1 cellular context compared by ENCODE assay signal in genomic region chr10:4107328-4107851, GRCh38.
TF ChIP-seq lines count a peak whose summit lies in the region.

No MANE protein-coding gene starts in this region.

TF ChIP-seq in K562, 482 proteins besides CTCF, POLR2A, EP300 and RAD21 (continued from another document):
- TF ChIP-seq ATF3 (IDR thresholded peaks at IDR 0.05) (peak; percentile 48; the same call in 1 of the 2 replicates), ATF3 (CRISPR knock-in tag; conservative IDR thresholded peaks at IDR 0.05) (no peak), TBP (optimal IDR thresholded peaks at IDR 0.05; ENCODE audit: low read depth, low read length) (no peak), POLR2AphosphoS5 (IDR thresholded peaks at IDR 0.05; ENCODE audit: control insufficient read depth, insufficient read depth, low read depth, low read length) (no peak), ZHX1 (conservative IDR thresholded peaks at IDR 0.05; ENCODE audit: low read length) (no peak), ZNF232 (CRISPR knock-in tag; IDR thresholded peaks at IDR 0.05) (no peak), ZNF780A (CRISPR knock-in tag; IDR thresholded peaks at IDR 0.05) (no peak), U2AF1 (optimal IDR thresholded peaks at IDR 0.05; ENCODE audit: low read depth, low read length) (no peak), CBX1 (IDR thresholded peaks at IDR 0.05; ENCODE audit: low read depth) (no peak), MAFG (tag; conservative IDR thresholded peaks at IDR 0.05) (peak; percentile 81), ZNF316 (IDR thresholded peaks at IDR 0.05) (peak; percentile 80), MAFF (IDR thresholded peaks at IDR 0.05; ENCODE audit: low read length) (0 out of 2 replicates have a peak, but pooled peaks have one; percentile 17), ZNF512 (tag; IDR thresholded peaks at IDR 0.05) (no peak), FOSL1 (tag; conservative IDR thresholded peaks at IDR 0.05) (0 out of 2 replicates have a peak, but pooled peaks have one; percentile 15), E2F1 (CRISPR knock-in tag; IDR thresholded peaks at IDR 0.05) (no peak), SPI1 (IDR thresholded peaks at IDR 0.05; ENCODE audit: borderline replicate concordance, low read depth, low read length) (peak; percentile 72; the same call in 1 of the 2 replicates), TEAD4 (IDR thresholded peaks at IDR 0.05; ENCODE audit: low read length) (peak; percentile 62), TEAD4 (CRISPR knock-in tag; IDR thresholded peaks at IDR 0.05; ENCODE audit: borderline replicate concordance) (no peak), ZNF280B (CRISPR knock-in tag; IDR thresholded peaks at IDR 0.05) (no peak), C11orf30 (IDR thresholded peaks at IDR 0.05; ENCODE audit: low read depth) (peak; percentile 73), ZNF24 (IDR thresholded peaks at IDR 0.05) (no peak), IRF2 (CRISPR knock-in tag; IDR thresholded peaks at IDR 0.05) (no peak), ZNF830 (CRISPR knock-in tag; IDR thresholded peaks at IDR 0.05) (no peak), CTBP1 (IDR thresholded peaks at IDR 0.05; ENCODE audit: borderline replicate concordance) (no peak), TAL1 (IDR thresholded peaks at IDR 0.05) (peak; percentile 37)
